ENCODE assay signal across 13 cellular contexts in the genomic region with DNA sequence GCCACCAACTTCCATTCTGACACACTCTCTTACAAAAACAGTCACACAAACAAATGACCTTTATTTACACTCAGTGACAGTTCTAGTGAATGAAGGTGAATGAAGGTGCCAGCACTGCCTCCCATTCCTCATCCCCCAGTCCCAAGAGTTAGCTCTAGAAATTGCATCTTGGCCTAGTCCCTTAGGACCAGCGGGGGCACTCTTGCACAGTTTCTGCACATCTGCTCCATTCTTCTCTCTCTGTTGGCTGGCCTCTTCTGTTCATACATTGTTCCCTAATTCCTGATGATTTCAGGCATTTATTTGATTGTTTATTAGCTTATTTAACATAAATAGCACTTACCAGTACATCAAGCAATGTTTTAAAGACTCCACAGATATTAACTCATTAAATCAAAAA. TPM values are rescaled to one million over a fixed set of nuclear protein-coding genes. Genes with fewer than 3 reads are reported as not detected.
A peak's percentile ranks its signal among the peaks of the same experiment; 100 is the strongest.
DNase-seq lines count a peak whose midpoint lies in the region; ATAC-seq and TF ChIP-seq lines count a peak whose summit lies in the region.
"Had no signal": no experiment of that assay in that cellular context is flagged by ENCODE, and none has a peak within 500 bp of the region (broad histone marks: within the 10 kb centered on the region; RNA-seq: fewer than 3 reads in every experiment).

No MANE protein-coding gene starts in this region.

- H3K4me3 Mint-ChIP-seq in neural progenitor cell: no peak overlapping the region
- H3K4me3 Mint-ChIP-seq: B cell, T-helper 17 cell had no signal

- no peaks in the 10 kb centered on the region for H3K9me2 ChIP-seq in Loucy (replicated peaks; ENCODE audit: low read depth, low read length)

- H3K36me3 ChIP-seq in Loucy (ENCODE audit: insufficient read depth, low read length) (no peaks in the 10 kb centered on the region), neural progenitor cell (no peaks in the 10 kb centered on the region), left lung (no peaks in the 10 kb centered on the region)
- H3K36me3 ChIP-seq: transverse colon had no signal

- H2AFZ ChIP-seq in Loucy (ENCODE audit: low read length) (no peak overlapping the region), neural progenitor cell (replicated peaks) (no peak overlapping the region)

- intact Hi-C loops in left lung (cut with DNase I): no loop called here

- H3K4me2 ChIP-seq in Loucy (ENCODE audit: low read depth, low read length, poor library complexity, severe bottlenecking): no peak overlapping the region
- H3K4me2 ChIP-seq in neural progenitor cell: no peak overlapping the region

- H3K9me3 ChIP-seq in Loucy (ENCODE audit: insufficient read depth, low read depth, low read length) (no peaks in the 10 kb centered on the region), neural progenitor cell (ENCODE audit: low read depth) (no peaks in the 10 kb centered on the region), left lung (no peaks in the 10 kb centered on the region)
- H3K9me3 ChIP-seq: transverse colon had no signal

- H3K27ac ChIP-seq in neural progenitor cell (no peak overlapping the region), left lung (no peak overlapping the region)
- H3K27ac ChIP-seq: transverse colon had no signal

- H3K36me3 Mint-ChIP-seq in neural progenitor cell: no peaks in the 10 kb centered on the region

- no peaks in the 10 kb centered on the region for H3F3A ChIP-seq in Loucy (ENCODE audit: low read depth)
- no peaks in the 10 kb centered on the region for H3F3A ChIP-seq in neural progenitor cell (ENCODE audit: low read depth)

- H3K27ac Mint-ChIP-seq in neural progenitor cell: no peak overlapping the region
- H3K27ac Mint-ChIP-seq: activated T-helper 2 cell treated with anti-CD3 and anti-CD28 coated beads, Interferon-gamma antibody, Interleukin-2, Interleukin-4, amounts not matched to agents 10 μg/mL and 5 μg/mL and 100 μg/mL, durations not matched to agents 14 hours and 24 hours and 36 hours; B cell; T-helper 17 cell had no signal

- peaks cover 16% of the 10 kb centered on the region for H3K4me1 Mint-ChIP-seq in neural progenitor cell
- H3K4me1 Mint-ChIP-seq: B cell, T-helper 17 cell had no signal

- peak; percentile 10 to 11 for DNase-seq in NCI-H2081 (lab: John Stamatoyannopoulos, UW)
- DNase-seq in NCI-H2081 treated with DMSO at 0.1 percent for 48 hours (lab: John Stamatoyannopoulos, UW): no peak
- no peak for DNase-seq in cardiac fibroblast (ENCODE audit: low read depth in 2 of 2)
- peak; percentile 61 for DNase-seq in neural progenitor cell (ENCODE audit: low spot score)
- DNase-seq in left lung: no peak
- no peak for DNase-seq in NCI-H345 (lab: John Stamatoyannopoulos, UW)
- DNase-seq: NCI-H1694, T-helper 17 cell, transverse colon had no signal

- H3K4me3 ChIP-seq in Loucy (ENCODE audit: low read length, poor library complexity, severe bottlenecking): no peak overlapping the region
- no peak overlapping the region for H3K4me3 ChIP-seq in cardiac fibroblast (replicated peaks in 1 of 2; ENCODE audit: low read depth in 2 of 2, low read length in 2 of 2)
- no peak overlapping the region for H3K4me3 ChIP-seq in neural progenitor cell
- no peak overlapping the region for H3K4me3 ChIP-seq in left lung
- H3K4me3 ChIP-seq: transverse colon had no signal

- H3K4me1 ChIP-seq in Loucy (ENCODE audit: insufficient read depth, low read length, poor library complexity, severe bottlenecking) (no peaks in the 10 kb centered on the region), neural progenitor cell (peaks cover 9% of the 10 kb centered on the region), left lung (peaks cover 0 to 13% of the 10 kb centered on the region in 2 donors)

- H4K20me1 ChIP-seq in Loucy (ENCODE audit: insufficient read depth, low read length, poor library complexity, severe bottlenecking): no peaks in the 10 kb centered on the region
- peaks cover 11% of the 10 kb centered on the region for H4K20me1 ChIP-seq in neural progenitor cell (ENCODE audit: low read depth)

- no peaks in the 10 kb centered on the region for H3K79me2 ChIP-seq in Loucy (ENCODE audit: insufficient read depth, low read length)
- H3K79me2 ChIP-seq in neural progenitor cell (ENCODE audit: low read depth): peaks cover 25% of the 10 kb centered on the region

- H3K27me3 ChIP-seq in Loucy (ENCODE audit: insufficient read depth, low read length, poor library complexity, severe bottlenecking) (no peaks in the 10 kb centered on the region), neural progenitor cell (no peaks in the 10 kb centered on the region), left lung (no peaks in the 10 kb centered on the region)
- H3K27me3 ChIP-seq: transverse colon had no signal

- TF ChIP-seq CTCF in Loucy (conservative IDR thresholded peaks at IDR 0.05; ENCODE audit: low read length): peak; percentile 61
- peak; percentile 22 for TF ChIP-seq CTCF in cardiac fibroblast (IDR thresholded peaks at IDR 0.05; ENCODE audit: low read depth, low read length)
- peak; percentile 64 for TF ChIP-seq CTCF in neural progenitor cell (IDR thresholded peaks at IDR 0.05)
- TF ChIP-seq CTCF in left lung (IDR thresholded peaks at IDR 0.05): no peak

- no peak for ATAC-seq in HG02678 (IDR thresholded peaks at IDR 0.05; ENCODE audit: unreplicated experiment)
- no peak for ATAC-seq in left lung
- ATAC-seq: T-helper 17 cell had no signal

- H3K9me3 Mint-ChIP-seq in neural progenitor cell: no peaks in the 10 kb centered on the region
- H3K9me3 Mint-ChIP-seq: activated T-helper 2 cell treated with anti-CD3 and anti-CD28 coated beads, Interferon-gamma antibody, Interleukin-2, Interleukin-4, amounts not matched to agents 10 μg/mL and 5 μg/mL and 100 μg/mL, durations not matched to agents 14 hours and 24 hours and 36 hours had no signal

- no peaks in the 10 kb centered on the region for H3K27me3 Mint-ChIP-seq in neural progenitor cell (ENCODE audit: insufficient read depth, low read depth)

- no peak overlapping the region for H3K9ac ChIP-seq in Loucy (ENCODE audit: low read depth, low read length, poor library complexity, severe bottlenecking)
- no peak overlapping the region for H3K9ac ChIP-seq in neural progenitor cell

RNA-seq across cellular contexts. Expression of a gene that starts 30.9 kb away (rescaled TPM):
- total RNA-seq in neural progenitor cell (ENCODE audit: low replicate concordance) (5.1 and 6.2 TPM in 2 replicates), left lung (10 to 100 TPM; 10.3 to 10.9 TPM)
- total RNA-seq: activated T-helper 2 cell treated with anti-CD3 and anti-CD28 coated beads, Interferon-gamma antibody, Interleukin-2, Interleukin-4, amounts not matched to agents 10 μg/mL and 5 μg/mL and 100 μg/mL, durations not matched to agents 14 hours and 24 hours and 36 hours; B cell had no signal

Comparison
In these comparisons a context has a peak if more than half of its experiments do, and no peak if none do; other contexts are left out.
1. DNase-seq: peak in NCI-H2081 (2 of 2) and neural progenitor cell (single experiment); none in NCI-H2081 treated with DMSO at 0.1 percent for 48 hours (single experiment), cardiac fibroblast (0 of 2), left lung (0 of 2) and NCI-H345 (single experiment).
2. CTCF ChIP-seq: peak in Loucy (single experiment), cardiac fibroblast (single experiment) and neural progenitor cell (single experiment); none in left lung (0 of 2).